In the genomic region with DNA sequence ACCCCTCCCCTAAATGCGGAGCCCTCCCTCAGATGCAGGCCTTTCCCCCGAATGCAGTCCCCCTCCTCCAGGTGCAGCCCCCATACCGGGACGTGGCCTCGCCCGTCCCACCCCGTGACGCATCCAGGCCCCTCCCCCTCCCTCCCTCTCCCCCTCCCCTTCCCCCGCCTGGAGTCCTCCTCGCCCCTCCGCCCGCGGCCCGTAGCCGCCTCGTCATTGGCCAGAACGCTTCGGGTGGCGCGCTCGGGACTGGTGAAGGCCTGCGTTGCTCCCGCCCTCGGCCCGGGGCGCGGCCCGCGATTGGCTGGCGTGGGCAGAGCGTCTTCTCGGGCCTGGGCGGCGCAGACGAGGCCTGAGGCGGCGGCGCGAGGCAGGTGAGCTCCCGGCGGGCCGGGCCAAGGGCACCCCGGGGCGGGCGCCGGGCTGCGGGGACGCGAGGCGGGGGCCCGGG, we compare ENCODE assay signal across 1 cellular context.
TF ChIP-seq lines count a peak whose summit lies in the region.

No MANE protein-coding gene starts in this region.

TF ChIP-seq in H1, 55 proteins besides CTCF, POLR2A, EP300 and RAD21 (continued from another document):
- TF ChIP-seq, protein P1, sequence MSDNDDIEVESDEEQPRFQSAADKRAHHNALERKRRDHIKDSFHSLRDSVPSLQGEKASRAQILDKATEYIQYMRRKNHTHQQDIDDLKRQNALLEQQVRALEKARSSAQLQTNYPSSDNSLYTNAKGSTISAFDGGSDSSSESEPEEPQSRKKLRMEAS (IDR thresholded peaks at IDR 0.05): no peak; the same call in 1 of the 2 replicates
- no peak for TF ChIP-seq MAFK (IDR thresholded peaks at IDR 0.05; ENCODE audit: low read depth, low read length)
- TF ChIP-seq CHD2 (IDR thresholded peaks at IDR 0.05; ENCODE audit: low read length): peak; percentile 77
- no peak; the same call in 1 of the 2 replicates for TF ChIP-seq TBP (IDR thresholded peaks at IDR 0.05; ENCODE audit: low read depth, low read length)
- TF ChIP-seq SP4 (IDR thresholded peaks at IDR 0.05; ENCODE audit: low read length): no peak
- no peak for TF ChIP-seq ZNF274 (IDR thresholded peaks at IDR 0.05; ENCODE audit: borderline replicate concordance, extremely low read depth, low read length)
- no peak for TF ChIP-seq CBX5 (IDR thresholded peaks at IDR 0.05; ENCODE audit: low read depth, low read length)
- 0 out of 2 replicates have a peak, but pooled peaks have one; percentile 2 for TF ChIP-seq TCF12 (IDR thresholded peaks at IDR 0.05; ENCODE audit: low read depth, low read length)
